In genomic region chr5:128083033-128083810, GRCh38 we compare ENCODE assay signal across 8 cellular contexts. TPM values are rescaled to one million over a fixed set of nuclear protein-coding genes. Genes with fewer than 3 reads are reported as not detected.
A peak's percentile ranks its signal among the peaks of the same experiment; 100 is the strongest.
DNase-seq lines count a peak whose midpoint lies in the region; ATAC-seq and TF ChIP-seq lines count a peak whose summit lies in the region.

Gene SLC12A2 (plus strand): TSS chr5:128083766. CDS start chr5:128083955, 189 bp downstream.

- H3K36me3 Mint-ChIP-seq in activated T-helper 2 cell treated with anti-CD3 and anti-CD28 coated beads, Interferon-gamma antibody, Interleukin-2, Interleukin-4, amounts not matched to agents 10 μg/mL and 5 μg/mL and 100 μg/mL, durations not matched to agents 14 hours and 24 hours and 36 hours (ENCODE audit: low read depth): peaks cover 43% of the 10 kb centered on the region
- H3K36me3 Mint-ChIP-seq in natural killer cell: no peaks in the 10 kb centered on the region

- H3K9me3 ChIP-seq in RWPE2 (ENCODE audit: severe bottlenecking): no peaks in the 10 kb centered on the region

- peak within 1 kb of the TSS; percentile 93 for H3K4me3 Mint-ChIP-seq in activated T-helper 2 cell treated with anti-CD3 and anti-CD28 coated beads, Interferon-gamma antibody, Interleukin-2, Interleukin-4, amounts not matched to agents 10 μg/mL and 5 μg/mL and 100 μg/mL, durations not matched to agents 14 hours and 24 hours and 36 hours (ENCODE audit: low read depth)
- peak within 1 kb of the TSS; percentile 89 for H3K4me3 Mint-ChIP-seq in natural killer cell

- ATAC-seq in RWPE2 (ENCODE audit: low read depth) (peak; percentile 61), natural killer cell (peak; percentile 70 to 85 (median 73))

- H3K27ac Mint-ChIP-seq in activated T-helper 2 cell treated with anti-CD3 and anti-CD28 coated beads, Interferon-gamma antibody, Interleukin-2, Interleukin-4, amounts not matched to agents 10 μg/mL and 5 μg/mL and 100 μg/mL, durations not matched to agents 14 hours and 24 hours and 36 hours: peak within 1 kb of the TSS; percentile 95
- peak within 1 kb of the TSS; percentile 91 to 93 for H3K27ac Mint-ChIP-seq in natural killer cell

- H3K36me3 ChIP-seq in RWPE2 (ENCODE audit: low read depth): no peaks in the 10 kb centered on the region

- TF ChIP-seq CTCF in RWPE2 (IDR thresholded peaks at IDR 0.05; ENCODE audit: poor library complexity, severe bottlenecking) (no peak), natural killer cell (IDR thresholded peaks at IDR 0.05) (no peak)

- H3K9me3 Mint-ChIP-seq in activated T-helper 2 cell treated with anti-CD3 and anti-CD28 coated beads, Interferon-gamma antibody, Interleukin-2, Interleukin-4, amounts not matched to agents 10 μg/mL and 5 μg/mL and 100 μg/mL, durations not matched to agents 14 hours and 24 hours and 36 hours: no peaks in the 10 kb centered on the region
- H3K9me3 Mint-ChIP-seq in natural killer cell: no peaks in the 10 kb centered on the region

- H3K4me1 Mint-ChIP-seq in activated T-helper 2 cell treated with anti-CD3 and anti-CD28 coated beads, Interferon-gamma antibody, Interleukin-2, Interleukin-4, amounts not matched to agents 10 μg/mL and 5 μg/mL and 100 μg/mL, durations not matched to agents 14 hours and 24 hours and 36 hours (ENCODE audit: low read depth): peaks cover 57% of the 10 kb centered on the region
- H3K4me1 Mint-ChIP-seq in natural killer cell: peaks cover 49% of the 10 kb centered on the region in 2 donors

- no peaks in the 10 kb centered on the region for H3K27me3 ChIP-seq in RWPE2 (ENCODE audit: insufficient read depth, poor library complexity, severe bottlenecking)

- H3K4me1 ChIP-seq in RWPE2 (ENCODE audit: insufficient read depth, poor library complexity, severe bottlenecking): peaks cover 21% of the 10 kb centered on the region

- H3K27me3 Mint-ChIP-seq in activated T-helper 2 cell treated with anti-CD3 and anti-CD28 coated beads, Interferon-gamma antibody, Interleukin-2, Interleukin-4, amounts not matched to agents 10 μg/mL and 5 μg/mL and 100 μg/mL, durations not matched to agents 14 hours and 24 hours and 36 hours (ENCODE audit: low read depth): no peaks in the 10 kb centered on the region
- H3K27me3 Mint-ChIP-seq in natural killer cell (ENCODE audit: low read depth in 2 of 2): no peaks in the 10 kb centered on the region

- intact Hi-C loops in activated T-helper 2 cell treated with anti-CD3 and anti-CD28 coated beads, Interferon-gamma antibody, Interleukin-2, Interleukin-4, amounts not matched to agents 10 μg/mL and 5 μg/mL and 100 μg/mL, durations not matched to agents 14 hours and 24 hours and 36 hours (cut with micrococcal nuclease): loop anchor here (1.0 to 10.0 kb wide), 7 partner anchors 174 to 1638 kb away; partner anchors contain the start of genes MARCHF3 and PRRC1
- intact Hi-C loops in natural killer cell (cut with micrococcal nuclease): loop anchor here (5.0 to 10.0 kb wide), 4 partner anchors 296 to 1268 kb away; partner anchors contain the start of genes ISOC1 and MARCHF3

- peak within 1 kb of the TSS; percentile 79 for H3K27ac ChIP-seq in RWPE2 (ENCODE audit: poor library complexity, severe bottlenecking)

- H3K4me3 ChIP-seq in RWPE2 (ENCODE audit: severe bottlenecking): peak within 1 kb of the TSS; percentile 86

- DNase-seq in EH (ENCODE audit: low read depth): peak; percentile 96
- DNase-seq in GOT3 (lab: John Stamatoyannopoulos, UW): peak; percentile 91
- peak; percentile 96 for DNase-seq in LHCN-M2 (ENCODE audit: low read depth)
- peak; percentile 97 for DNase-seq in RWPE2 (ENCODE audit: low spot score)
- peak; percentile 88 for DNase-seq in activated T-helper 2 cell treated with anti-CD3 and anti-CD28 coated beads, Interferon-gamma antibody, Interleukin-2, Interleukin-4, amounts not matched to agents 10 μg/mL and 5 μg/mL and 100 μg/mL, durations not matched to agents 14 hours and 24 hours and 36 hours (ENCODE audit: low spot score)
- peak; percentile 96 for DNase-seq in fibroblast of peridontal ligament (ENCODE audit: extremely low read depth)
- peak; percentile 91 for DNase-seq in natural killer cell
- peak; percentile 90 to 99 (median 96) for DNase-seq in stimulated activated naive CD4-positive, alpha-beta T cell (lab: John Stamatoyannopoulos, UW)

RNA-seq across cellular contexts. Expression of gene SLC12A2, which starts in this region (rescaled TPM):
- total RNA-seq in LHCN-M2 (2014; rRNA removed): 32.9 and 40.8 TPM in 2 replicates
- 5.4 TPM for polyA plus RNA-seq in LHCN-M2 (2012)
- total RNA-seq in activated T-helper 2 cell treated with anti-CD3 and anti-CD28 coated beads, Interferon-gamma antibody, Interleukin-2, Interleukin-4, amounts not matched to agents 10 μg/mL and 5 μg/mL and 100 μg/mL, durations not matched to agents 14 hours and 24 hours and 36 hours: 19.7 and 21.9 TPM in 2 replicates
- total RNA-seq in natural killer cell: 10 to 100 TPM; 14.3 to 18.1 (median 17.4) TPM

Comparison
In these comparisons a context has a peak if more than half of its experiments do, and no peak if none do; other contexts are left out.
1. Peak in every context shown above with its lines: DNase-seq, ATAC-seq, H3K4me3 ChIP-seq and H3K27ac ChIP-seq.